Comparison of ENCODE assay signal across 29 cellular contexts in genomic region chrY:8442097-8442496, GRCh38.
DNase-seq lines count a peak whose midpoint lies in the region; ATAC-seq, FAIRE-seq and TF ChIP-seq lines count a peak whose summit lies in the region.
"Had no signal": no experiment of that assay in that cellular context is flagged by ENCODE, and none has a peak within 500 bp of the region (broad histone marks: within the 10 kb centered on the region; RNA-seq: fewer than 3 reads in every experiment).

No MANE protein-coding gene starts in this region.

- FAIRE-seq in pancreas (lab: Jason Lieb, UNC): no peak
- FAIRE-seq: A204.1, A549, D721Med had no signal

- no peaks in the 10 kb centered on the region for H3K36me3 ChIP-seq in pancreas
- H3K36me3 ChIP-seq: BE2C; BLaER1; BLaER1 treated with 17β-estradiol and CSF1 and Interleukin-3, amounts not matched to agents 10 nM and 100 nM had no signal

- no peak for TF ChIP-seq CTCF in pancreas (IDR thresholded peaks at IDR 0.05)

- H3K4me1 ChIP-seq in pancreas: no peaks in the 10 kb centered on the region
- H3K4me1 ChIP-seq: A549; BE2C; BLaER1; BLaER1 treated with 17β-estradiol and CSF1 and Interleukin-3, amounts not matched to agents 10 nM and 100 nM; Caco-2 had no signal

- H3K27me3 ChIP-seq in pancreas: no peaks in the 10 kb centered on the region
- H3K27me3 ChIP-seq: BE2C; BLaER1; BLaER1 treated with 17β-estradiol and CSF1 and Interleukin-3, amounts not matched to agents 10 nM and 100 nM had no signal

- peak; percentile 69 for ATAC-seq in left lobe of liver
- ATAC-seq in pancreas: no peak
- ATAC-seq: A549; CD8-positive, alpha-beta T cell had no signal

- H3K27ac ChIP-seq in pancreas: no peak overlapping the region
- H3K27ac ChIP-seq: 22Rv1; A549; BLaER1; BLaER1 treated with 17β-estradiol and CSF1 and Interleukin-3, amounts not matched to agents 10 nM and 100 nM; C4-2B had no signal

- DNase-seq in left lobe of liver (ENCODE audit: low spot score) (peak; percentile 42), pancreas (no peak)
- DNase-seq: 8988T; ACHN; AML-193; BE2C; C1 segment of cervical spinal cord; Caco-2; Calu3; CD4-positive, alpha-beta memory T cell; CD4-positive, alpha-beta T cell; CD4-positive, CD25-positive, alpha-beta regulatory T cell; CD8-positive, alpha-beta memory T cell; CD8-positive, alpha-beta T cell; COR-L47; DMS 273 treated with DMSO at 0.1 percent for 48 hours; DMS153; DMS53; DMS79; DMS79 treated with DMSO at 0.1 percent for 48 hours; DND-41; EL had no signal

- intact Hi-C loops in pancreas (cut with DNase I): no loop called here

- H3K4me3 ChIP-seq in pancreas: no peak overlapping the region
- H3K4me3 ChIP-seq: A549; BLaER1; BLaER1 treated with 17β-estradiol and CSF1 and Interleukin-3, amounts not matched to agents 10 nM and 100 nM had no signal

- no peaks in the 10 kb centered on the region for H3K9me3 ChIP-seq in pancreas
- H3K9me3 ChIP-seq: A549; BE2C; BLaER1; BLaER1 treated with 17β-estradiol and CSF1 and Interleukin-3, amounts not matched to agents 10 nM and 100 nM; Caco-2 had no signal

- 83% methylated on average over 2 of the region's 2 CpGs; no CpG with 5 or more reads in 1 of the 2 donors for WGBS in pancreas, 2 donors
